ENCODE assay signal across 1 cellular context in the genomic region with DNA sequence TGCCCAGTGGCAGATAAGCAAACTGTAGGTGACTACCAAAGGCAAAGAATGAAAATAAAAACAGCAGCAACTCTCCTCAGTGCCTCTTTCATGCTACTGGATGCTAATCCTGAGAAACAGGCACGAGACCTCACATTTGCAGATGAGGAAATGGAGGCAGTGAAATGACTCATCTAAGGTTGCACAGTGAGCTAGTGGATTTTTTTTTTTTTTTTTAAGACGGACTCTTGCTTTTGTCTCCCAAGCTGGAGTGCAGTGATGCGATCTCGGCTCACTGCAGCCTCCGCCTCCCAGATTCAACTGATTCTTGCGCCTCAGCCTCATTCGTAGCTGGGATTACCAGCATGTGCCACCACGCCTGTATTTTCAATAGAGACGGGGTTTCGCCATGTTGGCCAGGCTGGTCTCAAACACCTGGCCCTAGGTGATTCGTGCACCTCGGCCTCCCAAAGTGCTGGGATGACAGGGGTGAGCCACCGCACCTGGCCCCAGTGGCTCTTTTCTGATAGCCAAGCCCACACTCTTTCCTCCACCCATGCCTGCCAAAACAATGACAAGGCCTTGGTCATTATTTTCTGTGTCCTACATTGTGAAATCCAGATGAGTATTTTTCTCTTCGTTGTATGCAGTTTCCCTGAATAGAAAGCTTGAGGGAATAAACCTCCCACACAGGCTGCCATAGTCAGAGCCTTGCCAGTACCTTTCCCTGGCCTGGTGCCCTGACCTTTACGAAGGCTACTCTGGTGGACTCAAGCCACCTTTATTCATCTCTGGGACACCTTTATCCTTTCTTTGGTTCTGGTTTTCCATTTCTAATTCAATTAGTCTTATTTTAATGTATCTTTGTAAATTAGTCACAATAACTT.
TF ChIP-seq lines count a peak whose summit lies in the region.

No MANE protein-coding gene starts in this region.

TF ChIP-seq in GM12878, 131 proteins besides CTCF, POLR2A, EP300 and RAD21 (continued from another document):
- TF ChIP-seq, protein P1, sequence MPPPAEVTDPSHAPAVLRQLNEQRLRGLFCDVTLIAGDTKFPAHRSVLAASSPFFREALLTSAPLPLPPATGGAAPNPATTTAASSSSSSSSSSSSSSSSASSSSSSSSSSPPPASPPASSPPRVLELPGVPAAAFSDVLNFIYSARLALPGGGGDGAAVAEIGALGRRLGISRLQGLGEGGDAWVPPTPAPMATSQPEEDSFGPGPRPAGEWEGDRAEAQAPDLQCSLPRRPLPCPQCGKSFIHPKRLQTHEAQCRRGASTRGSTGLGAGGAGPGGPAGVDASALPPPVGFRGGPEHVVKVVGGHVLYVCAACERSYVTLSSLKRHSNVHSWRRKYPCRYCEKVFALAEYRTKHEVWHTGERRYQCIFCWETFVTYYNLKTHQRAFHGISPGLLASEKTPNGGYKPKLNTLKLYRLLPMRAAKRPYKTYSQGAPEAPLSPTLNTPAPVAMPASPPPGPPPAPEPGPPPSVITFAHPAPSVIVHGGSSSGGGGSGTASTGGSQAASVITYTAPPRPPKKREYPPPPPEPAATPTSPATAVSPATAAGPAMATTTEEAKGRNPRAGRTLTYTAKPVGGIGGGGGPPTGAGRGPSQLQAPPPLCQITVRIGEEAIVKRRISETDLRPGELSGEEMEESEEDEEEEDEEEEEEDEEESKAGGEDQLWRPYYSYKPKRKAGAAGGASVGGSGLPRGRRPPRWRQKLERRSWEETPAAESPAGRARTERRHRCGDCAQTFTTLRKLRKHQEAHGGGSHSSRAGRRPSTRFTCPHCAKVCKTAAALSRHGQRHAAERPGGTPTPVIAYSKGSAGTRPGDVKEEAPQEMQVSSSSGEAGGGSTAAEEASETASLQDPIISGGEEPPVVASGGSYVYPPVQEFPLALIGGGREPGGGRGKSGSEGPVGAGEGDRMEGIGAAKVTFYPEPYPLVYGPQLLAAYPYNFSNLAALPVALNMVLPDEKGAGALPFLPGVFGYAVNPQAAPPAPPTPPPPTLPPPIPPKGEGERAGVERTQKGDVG (CRISPR knock-in tag; IDR thresholded peaks at IDR 0.05), result no peak
- peak; percentile 97 for TF ChIP-seq JUNB (IDR thresholded peaks at IDR 0.05)
- peak; percentile 43; the same call in 1 of the 2 replicates for TF ChIP-seq MLLT1 (IDR thresholded peaks at IDR 0.05)
- no peak for TF ChIP-seq STAT1 (conservative IDR thresholded peaks at IDR 0.05)
- TF ChIP-seq CBX5 (IDR thresholded peaks at IDR 0.05; ENCODE audit: low read depth), result peak; percentile 88; the same call in 1 of the 2 replicates
- TF ChIP-seq ASH2L (IDR thresholded peaks at IDR 0.05; ENCODE audit: borderline replicate concordance, low read depth), result no peak
- peak; percentile 36; the same call in 1 of the 2 replicates for TF ChIP-seq MTA2 (IDR thresholded peaks at IDR 0.05; ENCODE audit: low read depth)
- TF ChIP-seq SMAD5 (IDR thresholded peaks at IDR 0.05; ENCODE audit: low read depth), result no peak
- TF ChIP-seq FOXM1 (IDR thresholded peaks at IDR 0.05; ENCODE audit: low read depth, low read length), result peak; percentile 88
- TF ChIP-seq, protein P2, sequence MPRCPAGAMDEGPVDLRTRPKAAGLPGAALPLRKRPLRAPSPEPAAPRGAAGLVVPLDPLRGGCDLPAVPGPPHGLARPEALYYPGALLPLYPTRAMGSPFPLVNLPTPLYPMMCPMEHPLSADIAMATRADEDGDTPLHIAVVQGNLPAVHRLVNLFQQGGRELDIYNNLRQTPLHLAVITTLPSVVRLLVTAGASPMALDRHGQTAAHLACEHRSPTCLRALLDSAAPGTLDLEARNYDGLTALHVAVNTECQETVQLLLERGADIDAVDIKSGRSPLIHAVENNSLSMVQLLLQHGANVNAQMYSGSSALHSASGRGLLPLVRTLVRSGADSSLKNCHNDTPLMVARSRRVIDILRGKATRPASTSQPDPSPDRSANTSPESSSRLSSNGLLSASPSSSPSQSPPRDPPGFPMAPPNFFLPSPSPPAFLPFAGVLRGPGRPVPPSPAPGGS (IDR thresholded peaks at IDR 0.05; ENCODE audit: borderline replicate concordance, insufficient read depth, low read depth, low read length, poor library complexity, severe bottlenecking), result peak; percentile 34
